Comparison of ENCODE assay signal across 8 cellular contexts in genomic region chr1:53061859-53062714, GRCh38. TPM values are rescaled to one million over a fixed set of nuclear protein-coding genes. Genes with fewer than 3 reads are reported as not detected.
DNase-seq lines count a peak whose midpoint lies in the region; ATAC-seq and TF ChIP-seq lines count a peak whose summit lies in the region.

TSS of gene PODN (plus strand) at chr1:53062213. CDS start at chr1:53069856, 7,643 bp downstream.

- intact Hi-C loops in heart left ventricle (cut with DNase I) = loop anchor here in 4 of 10 donors (5.0 to 10.0 kb wide), 6 partner anchors 45 to 123 kb away; no protein-coding TSS in a partner anchor
- intact Hi-C loops in posterior vena cava (cut with DNase I) = loop anchor here (10.0 kb wide), 2 partner anchors 123 to 137 kb away; partner anchors contain the start of genes ECHDC2 (in 1 of the 2) and SCP2 (in 1 of the 2)

- peak within 1 kb of the TSS; percentile 70 for H3K4me3 ChIP-seq in WI38 (ENCODE audit: low read depth, low read length)
- H3K4me3 ChIP-seq in heart left ventricle = peak within 1 kb of the TSS; percentile 55 to 89 (median 71)

- WGBS in heart left ventricle, 4 donors = 1 to 3% (median 2%) methylated on average over 37 to 74 of the region's 74 CpGs

- in situ Hi-C loops in GM13977 (cut with MboI; ENCODE audit: low pct_unique_long_range_greater_than_20kb, low sequenced_read_pairs, unreplicated experiment) = no loop called here

- no peak for TF ChIP-seq POLR2A in heart left ventricle (IDR thresholded peaks at IDR 0.05)

- H3K9me3 ChIP-seq in heart left ventricle = no peaks in the 10 kb centered on the region

- H3K27ac ChIP-seq in heart left ventricle = peak within 1 kb of the TSS; percentile 34 to 90 (median 76)

- DNase-seq in GM13977 (ENCODE audit: low spot score) = peak; percentile 60
- DNase-seq in heart left ventricle = peak in 4 of 5 donors; percentile 40 to 75 (median 60)
- DNase-seq in posterior vena cava (ENCODE audit: low spot score) = peak; percentile 89
- DNase-seq in OCI-M2 (lab: John Stamatoyannopoulos, UW; ENCODE audit: unreplicated experiment) = no peak
- no peak for DNase-seq in NCI-H446 treated with DMSO at 0.1 percent for 48 hours (lab: John Stamatoyannopoulos, UW)

- ATAC-seq in heart left ventricle (peak; percentile 4 to 50 (median 35)), HG02678 (IDR thresholded peaks at IDR 0.05; ENCODE audit: unreplicated experiment) (no peak), GM19351 (IDR thresholded peaks at IDR 0.05; ENCODE audit: unreplicated experiment) (no peak)

- H3K36me3 ChIP-seq in heart left ventricle = no peaks in the 10 kb centered on the region

- H3K4me1 ChIP-seq in heart left ventricle = peaks cover 0 to 49% (median 18%) of the 10 kb centered on the region in 12 donors

- TF ChIP-seq CTCF in GM13977 (IDR thresholded peaks at IDR 0.05; ENCODE audit: extremely low read depth, insufficient read depth, missing control alignments) (no peak), WI38 (IDR thresholded peaks at IDR 0.05; ENCODE audit: low read depth, low read length) (no peak), heart left ventricle (IDR thresholded peaks at IDR 0.05) (no peak)

- peaks cover 0 to 28% (median 3%) of the 10 kb centered on the region in 9 donors for H3K27me3 ChIP-seq in heart left ventricle

RNA-seq across cellular contexts. Expression of gene PODN, which starts in this region (rescaled TPM):
- total RNA-seq in heart left ventricle = 10 to 100 TPM in 8 of 9 donors, 1 to 10 TPM in 1; 5.9 to 61.8 (median 18.5) TPM
- 1 to 10 TPM; 5.2 to 9.8 TPM for polyA plus RNA-seq in heart left ventricle
- total RNA-seq in posterior vena cava = 100 to 1,000 TPM; 155 to 285 TPM

Comparison
In these comparisons a context has a peak if more than half of its experiments do, and no peak if none do; other contexts are left out.
1. DNase-seq: peak in GM13977 (single experiment), heart left ventricle (4 of 5) and posterior vena cava (single experiment); none in OCI-M2 (single experiment) and NCI-H446 treated with DMSO at 0.1 percent for 48 hours (single experiment).
2. ATAC-seq: peak in heart left ventricle (4 of 4); none in HG02678 (single experiment) and GM19351 (single experiment).